Comparison of ENCODE assay signal across 1 cellular context in genomic region chrX:24079405-24079804, GRCh38.
TF ChIP-seq lines count a peak whose summit lies in the region.

No MANE protein-coding gene starts in this region.

TF ChIP-seq in GM12878, 131 proteins besides CTCF, POLR2A, EP300 and RAD21:
- TF ChIP-seq CREB1 (IDR thresholded peaks at IDR 0.05; ENCODE audit: low read depth) (no peak), ESRRA (IDR thresholded peaks at IDR 0.05; ENCODE audit: low read length) (no peak), TARDBP (IDR thresholded peaks at IDR 0.05; ENCODE audit: borderline replicate concordance) (no peak), CHD4 (IDR thresholded peaks at IDR 0.05) (no peak)
TF ChIP-seq in GM12878: peak in this region for 0.
